8 cellular contexts compared by ENCODE assay signal in genomic region chr2:127293758-127294562, GRCh38. TPM values are rescaled to one million over a fixed set of nuclear protein-coding genes. Genes with fewer than 3 reads are reported as not detected.
DNase-seq lines count a peak whose midpoint lies in the region; ATAC-seq and TF ChIP-seq lines count a peak whose summit lies in the region.

ERCC3 (minus strand) TSS chr2:127294144; CDS start chr2:127294081, 63 bp downstream.

- peaks cover 7% of the 10 kb centered on the region for H3K4me1 ChIP-seq in colonic mucosa

- H3K9ac ChIP-seq in colonic mucosa (ENCODE audit: low read depth in 2 of 2, low read length in 2 of 2) = peak within 1 kb of the TSS; percentile 84 to 91

- no peaks in the 10 kb centered on the region for H3K27me3 ChIP-seq in colonic mucosa

- intact Hi-C loops in colonic mucosa (cut with DNase I) = loop anchor here (5.0 kb wide), 2 partner anchors 97 to 227 kb away; no protein-coding TSS in a partner anchor
- intact Hi-C loops in left colon (cut with DNase I, micrococcal nuclease) = no loop called here

- no peaks in the 10 kb centered on the region for H3K9me3 ChIP-seq in colonic mucosa

- ATAC-seq in GM19035 (IDR thresholded peaks at IDR 0.05; ENCODE audit: unreplicated experiment) (peak; percentile 99), HG03342 (IDR thresholded peaks at IDR 0.05; ENCODE audit: unreplicated experiment) (peak; percentile 99), left colon (peak; percentile 96)

- TF ChIP-seq CTCF in colonic mucosa (IDR thresholded peaks at IDR 0.05) = no peak

- H3K4me3 ChIP-seq in colonic mucosa = peak within 1 kb of the TSS; percentile 97

- H3K36me3 ChIP-seq in colonic mucosa = peaks cover 12% of the 10 kb centered on the region

- DNase-seq in Ammon's horn (ENCODE audit: low spot score) (peak; percentile 89), NCI-H510A (lab: John Stamatoyannopoulos, UW) (peak; percentile 83), colonic mucosa (peak; percentile 87), left colon (peak; percentile 77 to 91)
- peak; percentile 90 for DNase-seq in activated CD4-positive, alpha-beta T cell treated with anti-CD3 and anti-CD28 coated beads for 48 hours
- DNase-seq in stimulated activated CD4-positive, alpha-beta T cell treated with anti-CD3 and anti-CD28 coated beads, Interleukin-1b, Interleukin-23, amount 100 ng/mL, for 4 hours (ENCODE audit: low read depth in 2 of 2) = peak; percentile 69 to 80

- H3K27ac ChIP-seq in colonic mucosa = peak within 1 kb of the TSS; percentile 35

RNA-seq across cellular contexts. Expression of gene ERCC3, which starts in this region (rescaled TPM):
- total RNA-seq in colonic mucosa (10 to 100 TPM; 27.8 to 32.5 TPM), left colon (10 to 100 TPM; 27.9 to 30.0 TPM)

Comparison
In these comparisons a context has a peak if more than half of its experiments do, and no peak if none do; other contexts are left out.
1. Peak in every context shown above with its lines: DNase-seq, ATAC-seq, H3K4me3 ChIP-seq and H3K27ac ChIP-seq.